1 cellular context compared by ENCODE assay signal in the genomic region with DNA sequence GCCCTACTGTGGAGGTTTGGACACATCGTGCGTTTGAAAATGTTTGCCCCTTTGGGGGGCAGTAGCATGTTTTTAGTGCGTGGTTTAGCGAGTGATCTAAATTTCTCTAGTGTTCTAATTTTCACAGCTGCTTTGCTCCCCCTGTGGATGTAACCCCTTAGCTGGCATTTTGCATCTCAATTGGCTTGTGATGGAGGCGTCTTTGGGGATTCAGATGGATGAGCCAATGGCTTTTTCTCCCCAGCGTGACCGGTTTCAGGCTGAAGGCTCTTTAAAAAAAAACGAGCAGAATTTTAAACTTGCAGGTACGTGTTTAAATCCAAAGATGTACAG.
TF ChIP-seq lines count a peak whose summit lies in the region.

No MANE protein-coding gene starts in this region.

TF ChIP-seq in HCT116, 20 proteins besides CTCF, POLR2A, EP300 and RAD21 (continued from another document):
- TF ChIP-seq ELF1 (IDR thresholded peaks at IDR 0.05; ENCODE audit: borderline replicate concordance, low read depth) (no peak), SIN3A (IDR thresholded peaks at IDR 0.05; ENCODE audit: low read depth) (peak; percentile 13; the same call in 1 of the 2 replicates), FOSL1 (IDR thresholded peaks at IDR 0.05; ENCODE audit: low read depth) (no peak), YY1 (IDR thresholded peaks at IDR 0.05; ENCODE audit: extremely low read depth, insufficient replicate concordance, low read depth, low read length) (no peak), TCF7L2 (IDR thresholded peaks at IDR 0.05; ENCODE audit: borderline replicate concordance, extremely low read depth, insufficient read depth, insufficient read length) (no peak), POLR2AphosphoS5 (IDR thresholded peaks at IDR 0.05; ENCODE audit: low read depth, low read length) (no peak)
- TF ChIP-seq, protein P1, sequence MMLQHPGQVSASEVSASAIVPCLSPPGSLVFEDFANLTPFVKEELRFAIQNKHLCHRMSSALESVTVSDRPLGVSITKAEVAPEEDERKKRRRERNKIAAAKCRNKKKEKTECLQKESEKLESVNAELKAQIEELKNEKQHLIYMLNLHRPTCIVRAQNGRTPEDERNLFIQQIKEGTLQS (IDR thresholded peaks at IDR 0.05): no peak
